ENCODE assay signal across 1 cellular context in genomic region chr1:234490789-234491479, GRCh38.
TF ChIP-seq lines count a peak whose summit lies in the region.

No MANE protein-coding gene starts in this region.

TF ChIP-seq in K562, 482 proteins besides CTCF, POLR2A, EP300 and RAD21 (continued from another document and continues in another):
- TF ChIP-seq ZNF318 (IDR thresholded peaks at IDR 0.05; ENCODE audit: borderline replicate concordance in 1 of 2, low read depth in 1 of 2) (peak in 1 of 2 experiments; percentile 61; a peak in 1 of 4 replicates), ZNF280A (IDR thresholded peaks at IDR 0.05; ENCODE audit: low read depth, partially characterized antibody) (no peak), ZBTB2 (IDR thresholded peaks at IDR 0.05) (peak; percentile 93), ZBTB5 (IDR thresholded peaks at IDR 0.05) (peak; percentile 64; the same call in 1 of the 2 replicates), ZNF507 (tag; conservative IDR thresholded peaks at IDR 0.05) (no peak), ZNF76 (CRISPR knock-in tag; IDR thresholded peaks at IDR 0.05; ENCODE audit: borderline replicate concordance) (peak; percentile 81; the same call in 1 of the 2 replicates), ZNF282 (CRISPR knock-in tag; IDR thresholded peaks at IDR 0.05) (no peak), RBM22 (IDR thresholded peaks at IDR 0.05; ENCODE audit: low read depth, low read length, poor library complexity, severe bottlenecking) (no peak), RNF219 (CRISPR knock-in tag; IDR thresholded peaks at IDR 0.05) (0 out of 2 replicates have a peak, but pooled peaks have one; percentile 64), USF1 (CRISPR knock-in tag; IDR thresholded peaks at IDR 0.05) (no peak), ATF1 (CRISPR knock-in tag; IDR thresholded peaks at IDR 0.05) (no peak), ATF1 (tag; IDR thresholded peaks at IDR 0.05) (peak; percentile 78), CHD7 (IDR thresholded peaks at IDR 0.05; ENCODE audit: low read depth, low read length) (no peak), GTF2A2 (tag; IDR thresholded peaks at IDR 0.05) (no peak), RFX7 (CRISPR knock-in tag; IDR thresholded peaks at IDR 0.05) (no peak), HSF4 (CRISPR knock-in tag; IDR thresholded peaks at IDR 0.05; ENCODE audit: borderline replicate concordance) (no peak), SRSF7 (optimal IDR thresholded peaks at IDR 0.05; ENCODE audit: low read depth, low read length) (no peak), BDP1 (IDR thresholded peaks at IDR 0.05; ENCODE audit: insufficient read depth, insufficient read length) (no peak), FOXK2 (conservative IDR thresholded peaks at IDR 0.05 in 1 of 2, IDR thresholded peaks at IDR 0.05 in 1 of 2; ENCODE audit: low read depth in 2 of 2) (peak; percentile 71 to 75; a peak in 2 of 4 replicates), NUFIP1 (IDR thresholded peaks at IDR 0.05; ENCODE audit: partially characterized antibody) (no peak), NR2F6 (CRISPR knock-in tag; IDR thresholded peaks at IDR 0.05) (no peak), SMARCB1 (IDR thresholded peaks at IDR 0.05; ENCODE audit: insufficient read length, low read depth) (no peak), HDAC2 (IDR thresholded peaks at IDR 0.05) (peak; percentile 96), ATF7 (IDR thresholded peaks at IDR 0.05) (peak; percentile 46; the same call in 1 of the 2 replicates)
